Comparison of ENCODE assay signal across 25 cellular contexts in the genomic region with DNA sequence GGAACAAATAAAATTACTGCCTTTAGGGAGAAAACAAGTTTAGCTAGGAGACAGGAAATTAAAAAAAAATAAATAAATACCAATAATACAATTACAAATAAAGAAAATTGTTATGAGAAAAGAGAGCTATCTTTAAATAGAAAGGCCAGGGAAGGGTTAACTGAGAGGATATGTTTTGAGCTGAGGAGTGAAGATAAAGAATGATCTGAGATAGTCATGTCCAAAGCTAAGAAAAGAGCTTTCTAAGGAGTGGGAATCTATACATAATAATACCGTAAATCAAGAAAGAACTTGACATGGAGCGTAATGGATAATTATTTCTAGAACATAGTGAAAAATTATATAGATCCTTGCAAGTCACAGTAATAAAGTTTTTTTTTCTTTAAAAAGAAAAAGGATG.
"Had no signal": no experiment of that assay in that cellular context is flagged by ENCODE, and none has a peak within 500 bp of the region (broad histone marks: within the 10 kb centered on the region; RNA-seq: fewer than 3 reads in every experiment).

No MANE protein-coding gene starts in this region.

- H3K27me3 Mint-ChIP-seq: naive B cell; naive thymus-derived CD8-positive, alpha-beta T cell had no signal

- H3K4me3 ChIP-seq: coronary artery, esophagus muscularis mucosa, gastrocnemius medialis, hepatocyte, left lung, lower lobe of right lung, mucosa of descending colon had no signal

- DNase-seq: dermis blood vessel endothelial cell; dorsolateral prefrontal cortex; effector CD4-positive, alpha-beta T cell; effector memory CD4-positive, alpha-beta T cell; foreskin melanocyte; gastrocnemius medialis; glutamatergic neuron; heart left ventricle; hypothalamus; immature natural killer cell; left cardiac atrium; left lung; left ventricle myocardium superior; lower lobe of right lung; mesenchymal stem cell; mucosa of descending colon; naive B cell; naive thymus-derived CD8-positive, alpha-beta T cell had no signal

- H2AFZ ChIP-seq: hepatocyte had no signal

- H3K4me1 ChIP-seq: esophagus muscularis mucosa, gastrocnemius medialis, heart left ventricle, left lung, lower lobe of right lung had no signal

- H3K27me3 ChIP-seq: dorsolateral prefrontal cortex, esophagus muscularis mucosa, gastrocnemius medialis, heart left ventricle, hepatocyte, left lung had no signal

- H3K9me3 ChIP-seq: esophagus muscularis mucosa, gastrocnemius medialis, heart left ventricle, left lung, lower lobe of right lung, mucosa of descending colon had no signal

- H3K36me3 ChIP-seq: esophagus muscularis mucosa, gastrocnemius medialis, heart left ventricle, left lung, lower lobe of right lung had no signal

- ATAC-seq: gastrocnemius medialis; heart left ventricle; left cardiac atrium; left lung; left ventricle myocardium superior; lower lobe of right lung; mucosa of descending colon; naive thymus-derived CD8-positive, alpha-beta T cell had no signal

- H3K79me2 ChIP-seq: hepatocyte had no signal

- H3K36me3 Mint-ChIP-seq: immature natural killer cell; mesothelial cell of epicardium; naive B cell; naive thymus-derived CD8-positive, alpha-beta T cell had no signal

- FAIRE-seq: colon, endothelial cell of umbilical vein, keratinocyte had no signal

- H3K4me2 ChIP-seq: hepatocyte had no signal

- H3K9me3 Mint-ChIP-seq: mesothelial cell of epicardium; naive B cell; naive thymus-derived CD8-positive, alpha-beta T cell had no signal

- H3K27ac Mint-ChIP-seq: mesothelial cell of epicardium; naive thymus-derived CD8-positive, alpha-beta T cell had no signal

- H3K4me3 Mint-ChIP-seq: mesothelial cell of epicardium; naive thymus-derived CD8-positive, alpha-beta T cell had no signal

- H3K27ac ChIP-seq: coronary artery, dorsolateral prefrontal cortex, esophagus muscularis mucosa, gastrocnemius medialis, heart left ventricle, hepatocyte, left lung, lower lobe of right lung had no signal
